ENCODE assay signal across 11 cellular contexts in genomic region chr18:13450289-13451207, GRCh38.
DNase-seq lines count a peak whose midpoint lies in the region; ATAC-seq, FAIRE-seq and TF ChIP-seq lines count a peak whose summit lies in the region.
"Had no signal": no experiment of that assay in that cellular context is flagged by ENCODE, and none has a peak within 500 bp of the region (broad histone marks: within the 10 kb centered on the region; RNA-seq: fewer than 3 reads in every experiment).

No MANE protein-coding gene starts in this region.

- H3K9ac ChIP-seq in DND-41 (ENCODE audit: low read depth, low read length) (no peak overlapping the region), K562 (ENCODE audit: insufficient read depth in 1 of 2, low read depth in 2 of 2, low read length in 2 of 2) (no peak overlapping the region)

- no peak for ATAC-seq in DND-41 (ENCODE audit: insufficient read depth, low read depth)
- peak; percentile 84 for ATAC-seq in GM19351 (IDR thresholded peaks at IDR 0.05; ENCODE audit: unreplicated experiment)
- ATAC-seq in HG03066 (IDR thresholded peaks at IDR 0.05; ENCODE audit: low read depth, unreplicated experiment) = peak; percentile 75
- ATAC-seq in K562 = no peak
- ATAC-seq in HG02571 (IDR thresholded peaks at IDR 0.05; ENCODE audit: unreplicated experiment) = no peak

- no peak overlapping the region for H2AFZ ChIP-seq in DND-41 (ENCODE audit: low read depth, low read length)
- no peak overlapping the region for H2AFZ ChIP-seq in K562 (ENCODE audit: low read depth, low read length)

- TF ChIP-seq RAD21 in K562 (CRISPR knock-in tag; conservative IDR thresholded peaks at IDR 0.05 in 1 of 2, IDR thresholded peaks at IDR 0.05 in 1 of 2) = no peak

- no peak for TF ChIP-seq POLR2A in K562 (conservative IDR thresholded peaks at IDR 0.05)
- no peak for TF ChIP-seq POLR2A in breast epithelium (IDR thresholded peaks at IDR 0.05)

- WGBS in K562 (ENCODE audit: insufficient coverage, low coverage, missing lambda C conversion rate) = under 1% methylated on average over 10 of the region's 10 CpGs

- H4K20me1 ChIP-seq in DND-41 (ENCODE audit: insufficient read depth, low read length) (peaks cover 72% of the 10 kb centered on the region), K562 (replicated peaks; ENCODE audit: control insufficient read depth, insufficient read depth, low read length) (no peaks in the 10 kb centered on the region; the same call in 1 of the 2 replicates)

- no peak for FAIRE-seq in K562 (lab: Jason Lieb, UNC)

- H3K79me2 ChIP-seq in DND-41 (ENCODE audit: insufficient read depth, low read length) (peaks cover 100% of the 10 kb centered on the region), K562 (ENCODE audit: control insufficient read depth, insufficient read depth, low read length) (no peaks in the 10 kb centered on the region)

- peak overlapping the region; percentile 88; the same call in 1 of the 2 replicates for H3K4me2 ChIP-seq in DND-41 (ENCODE audit: insufficient read depth, low read length)
- H3K4me2 ChIP-seq in K562 (ENCODE audit: insufficient read depth, low read length) = no peak overlapping the region

- H3K27ac ChIP-seq in DND-41 (ENCODE audit: low read length) (peak overlapping the region; percentile 63), K562 (ENCODE audit: extremely low read depth, low read depth, low read length) (no peak overlapping the region), breast epithelium (no peak overlapping the region)

- intact Hi-C loops in K562 (cut with micrococcal nuclease) = no loop called here
- intact Hi-C loops in breast epithelium (cut with DNase I; ENCODE audit: low total_unique reads) = no loop called here

- peaks cover 73% of the 10 kb centered on the region for H3K36me3 ChIP-seq in DND-41 (ENCODE audit: insufficient read depth, low read length)
- H3K36me3 ChIP-seq in K562 (ENCODE audit: control insufficient read depth, insufficient read depth, low read length) = no peaks in the 10 kb centered on the region
- H3K36me3 ChIP-seq in breast epithelium = no peaks in the 10 kb centered on the region
- H3K36me3 ChIP-seq: HAP-1 had no signal

- in situ Hi-C loops in K562 (cut with MboI) = no loop called here

- TF ChIP-seq CTCF in DND-41 (IDR thresholded peaks at IDR 0.05; ENCODE audit: borderline replicate concordance, extremely low read depth, low read length, poor library complexity, severe bottlenecking) (no peak), K562 (IDR thresholded peaks at IDR 0.05 in 2 of 3, conservative IDR thresholded peaks at IDR 0.05 in 1 of 3; ENCODE audit: insufficient read depth in 2 of 3, low read depth in 1 of 3, low read length in 3 of 3) (no peak), breast epithelium (IDR thresholded peaks at IDR 0.05) (no peak)

- POLR2A ChIA-PET in K562 (lab: Yijun Ruan, JAX) = interaction anchor here (0.6 kb wide), 1 partner anchor 16 kb away, joined by 3 read pairs; no protein-coding TSS in a partner anchor

- no peak overlapping the region for H3K4me3 ChIP-seq in DND-41 (ENCODE audit: low read depth in 1 of 2, low read length in 2 of 2)
- no peak overlapping the region for H3K4me3 ChIP-seq in K562
- no peak overlapping the region for H3K4me3 ChIP-seq in breast epithelium
- H3K4me3 ChIP-seq: HAP-1 had no signal

- H3K9me3 ChIP-seq in DND-41 (ENCODE audit: insufficient read depth, low read length, severe bottlenecking) = no peaks in the 10 kb centered on the region
- H3K9me3 ChIP-seq in K562 (replicated peaks; ENCODE audit: control insufficient read depth, insufficient read depth, low read depth, low read length) = no peaks in the 10 kb centered on the region
- H3K9me3 ChIP-seq in breast epithelium = no peaks in the 10 kb centered on the region
- H3K9me3 ChIP-seq: HAP-1 had no signal

- no peak for TF ChIP-seq EP300 in K562 (IDR thresholded peaks at IDR 0.05; ENCODE audit: low read length)

- DNase-seq in DND-41 (peak; percentile 5), K562 (ENCODE audit: extremely low read depth in 1 of 4, low spot score in 3 of 4) (no peak), hepatic stellate cell (ENCODE audit: low spot score) (no peak), breast epithelium (ENCODE audit: low spot score in 2 of 2) (no peak)
- DNase-seq in central memory CD4-positive, alpha-beta T cell = no peak
- DNase-seq: NCI-H1417 treated with DMSO at 0.1 percent for 48 hours; stimulated activated naive CD4-positive, alpha-beta T cell treated with Interleukin-2 at 50 U/mL for 16 hours had no signal

- no TSS peak for BruUV-seq in K562 (replicated peaks; lab: Mats Ljungman, UMichigan)

- no peaks in the 10 kb centered on the region for H3K9me1 ChIP-seq in K562 (ENCODE audit: control insufficient read depth, insufficient read depth, low read length)

- H3K4me1 ChIP-seq in DND-41 (ENCODE audit: insufficient read depth, low read length) (peaks cover 99% of the 10 kb centered on the region), K562 (replicated peaks in 1 of 2; ENCODE audit: control insufficient read depth in 2 of 2, insufficient read depth in 2 of 2, low read length in 2 of 2) (no peaks in the 10 kb centered on the region), breast epithelium (no peaks in the 10 kb centered on the region)
- H3K4me1 ChIP-seq: HAP-1 had no signal

- H3K27me3 ChIP-seq in DND-41 (ENCODE audit: insufficient read depth, low read length, poor library complexity) = no peaks in the 10 kb centered on the region
- peaks cover 8 to 69% of the 10 kb centered on the region in 2 experiments; a peak in 4 of 5 replicates for H3K27me3 ChIP-seq in K562 (ENCODE audit: control insufficient read depth in 2 of 2, insufficient read depth in 2 of 2, low read length in 2 of 2)
- H3K27me3 ChIP-seq in breast epithelium = no peaks in the 10 kb centered on the region

- CTCF ChIA-PET in K562 (lab: Yijun Ruan, JAX; ENCODE audit: low intra/inter-chr PET ratio) = no interaction called here

TF ChIP-seq in K562, 482 proteins besides CTCF, POLR2A, EP300 and RAD21:
- 0 out of 2 replicates have a peak, but pooled peaks have one; percentile 18 for TF ChIP-seq C11orf30 (IDR thresholded peaks at IDR 0.05; ENCODE audit: low read depth)
- no peak for TF ChIP-seq CREB3 (tag; conservative IDR thresholded peaks at IDR 0.05; ENCODE audit: low read depth)
- TF ChIP-seq ZNF316 (IDR thresholded peaks at IDR 0.05) = peak; percentile 15; the same call in 1 of the 2 replicates
- TF ChIP-seq ZNF639 (CRISPR knock-in tag; conservative IDR thresholded peaks at IDR 0.05 in 1 of 2, IDR thresholded peaks at IDR 0.05 in 1 of 2) = no peak

Comparison
In these comparisons a context has a peak if more than half of its experiments do, and no peak if none do; other contexts are left out.
1. ATAC-seq: peak in GM19351 (single experiment) and HG03066 (single experiment); none in DND-41 (single experiment), K562 (single experiment) and HG02571 (single experiment).